In the genomic region with DNA sequence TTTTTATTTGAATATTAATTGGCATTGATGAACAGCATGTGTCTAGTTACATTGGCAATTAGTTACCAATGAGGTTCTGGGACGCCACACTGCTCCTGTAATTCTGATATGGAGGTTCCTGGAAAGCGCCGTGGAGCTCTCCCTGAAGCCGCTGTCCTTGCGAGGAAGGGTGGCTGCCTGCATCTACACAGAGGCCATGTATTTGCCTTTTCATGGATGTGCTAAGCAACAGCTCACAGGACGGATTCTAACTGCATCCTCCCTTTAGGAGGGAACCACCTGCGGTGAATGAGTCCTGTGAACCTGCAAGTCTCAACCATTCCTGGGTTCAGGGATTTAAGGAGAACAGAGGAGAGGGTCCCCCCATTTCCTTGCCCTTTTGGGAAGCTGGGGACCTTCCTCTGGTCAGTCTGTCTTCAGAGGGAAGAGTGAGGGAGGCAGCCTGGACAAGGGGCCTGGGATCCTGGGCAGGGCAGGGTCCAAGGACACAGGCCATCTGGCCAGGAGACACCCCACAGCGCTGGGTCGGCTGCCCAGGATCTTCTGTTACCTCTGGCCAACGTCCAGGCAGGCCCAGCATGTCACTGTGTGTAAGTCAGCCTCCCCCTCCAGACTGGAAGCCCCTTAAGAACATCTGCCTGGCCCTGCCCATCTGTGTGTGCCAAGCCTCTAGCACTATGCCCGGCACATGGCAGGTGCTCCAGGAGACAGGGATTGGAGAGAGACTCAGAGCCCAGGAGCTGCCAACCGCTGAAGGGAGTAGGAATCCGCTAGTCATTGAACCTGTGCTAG, we compare ENCODE assay signal across 14 cellular contexts.
DNase-seq lines count a peak whose midpoint lies in the region; ATAC-seq, FAIRE-seq and TF ChIP-seq lines count a peak whose summit lies in the region.
"Had no signal": no experiment of that assay in that cellular context is flagged by ENCODE, and none has a peak within 500 bp of the region (broad histone marks: within the 10 kb centered on the region; RNA-seq: fewer than 3 reads in every experiment).

No MANE protein-coding gene starts in this region.

- H3K23me2 ChIP-seq in H1 (ENCODE audit: low read depth, low read length) = no peaks in the 10 kb centered on the region

- peaks cover 10% of the 10 kb centered on the region for H3K4me1 ChIP-seq in NT2/D1 (ENCODE audit: insufficient read depth, insufficient read length)
- H3K4me1 ChIP-seq in H1 (replicated peaks in 1 of 4; ENCODE audit: control insufficient read depth in 3 of 4, insufficient read depth in 4 of 4, low read length in 3 of 4) = peaks cover 0 to 7% (median 3%) of the 10 kb centered on the region in 4 experiments; a peak in 6 of 7 replicates
- H3K4me1 ChIP-seq: BE2C, left ventricle myocardium inferior had no signal

- H2BK20ac ChIP-seq in H1 (ENCODE audit: low read length) = 0 out of 2 replicates have a peak overlapping the region, but pooled peaks have one; percentile 61

- H4K5ac ChIP-seq in H1 (ENCODE audit: insufficient read length, low read depth, low read length) = no peak overlapping the region

- no peak overlapping the region for H2BK15ac ChIP-seq in H1 (ENCODE audit: low read length)

- FAIRE-seq in H1 (lab: Jason Lieb, UNC) = no peak
- FAIRE-seq: GM12878 had no signal

- 87% methylated on average over 13 of the region's 13 CpGs; no CpG with 5 or more reads in 1 of the 2 experiments for WGBS in H1 (ENCODE audit: extremely low coverage in 1 of 2, insufficient coverage in 1 of 2, insufficient read length in 1 of 2, insufficient replicate concordance in 2 of 2, low coverage in 1 of 2, low lambda C conversion rate in 2 of 2, missing lambda C conversion rate in 1 of 2), 2 experiments

- intact Hi-C loops in CD4-positive, alpha-beta T cell (cut with DNase I, micrococcal nuclease) = loop anchor here in 1 of 2 experiments (2.0 to 10.0 kb wide), 2 partner anchors 22 to 50 kb away; no protein-coding TSS in a partner anchor

- no peak overlapping the region for H2AK5ac ChIP-seq in H1 (ENCODE audit: low read depth, low read length)

- no peak overlapping the region for H3K27ac ChIP-seq in CD4-positive, alpha-beta T cell (ENCODE audit: low read depth, low read length)
- no peak overlapping the region for H3K27ac ChIP-seq in H1 (ENCODE audit: low read depth, low read length)
- H3K27ac ChIP-seq: HL-60, left ventricle myocardium inferior, thoracic aorta had no signal

- H3K4me3 ChIP-seq in NT2/D1 (ENCODE audit: insufficient read length, low read depth) = no peak overlapping the region
- H3K4me3 ChIP-seq in H1 (ENCODE audit: extremely low read depth in 1 of 4, insufficient read depth in 2 of 4, low read depth in 3 of 4, low read length in 4 of 4) = no peak overlapping the region
- H3K4me3 ChIP-seq: GM12878, left ventricle myocardium inferior had no signal

- no peak overlapping the region for H3K18ac ChIP-seq in H1 (ENCODE audit: extremely low read depth, low read length)

- no peaks in the 10 kb centered on the region for H3K36me3 Mint-ChIP-seq in CD4-positive, alpha-beta T cell (ENCODE audit: low read depth)

- H2BK120ac ChIP-seq in H1 (replicated peaks; ENCODE audit: low read depth, low read length) = no peak overlapping the region

- H4K8ac ChIP-seq in H1 (ENCODE audit: extremely low read depth, insufficient read depth, low read length) = peak overlapping the region; percentile 16; the same call in 1 of the 2 replicates

- H3K27me3 ChIP-seq in CD4-positive, alpha-beta T cell (ENCODE audit: control insufficient read depth, insufficient read depth, low read length) = no peaks in the 10 kb centered on the region
- H3K27me3 ChIP-seq in NT2/D1 (ENCODE audit: insufficient read depth, insufficient read length) = no peaks in the 10 kb centered on the region
- peaks cover 0 to 2% (median 0%) of the 10 kb centered on the region in 4 experiments; a peak in 3 of 7 replicates for H3K27me3 ChIP-seq in H1 (replicated peaks in 1 of 4; ENCODE audit: control insufficient read depth in 3 of 4, extremely low read depth in 1 of 4, insufficient read depth in 3 of 4, low read length in 3 of 4)

- peaks cover 20% of the 10 kb centered on the region for H3K4me1 Mint-ChIP-seq in CD4-positive, alpha-beta T cell (ENCODE audit: low read depth)

- TF ChIP-seq RAD21 in H1 (IDR thresholded peaks at IDR 0.05 in 1 of 2, conservative IDR thresholded peaks at IDR 0.05 in 1 of 2; ENCODE audit: low read depth in 2 of 2, low read length in 2 of 2) = no peak

- no peak for TF ChIP-seq CTCF in CD4-positive, alpha-beta T cell (IDR thresholded peaks at IDR 0.05)
- no peak for TF ChIP-seq CTCF in H1 (IDR thresholded peaks at IDR 0.05; ENCODE audit: control extremely low read depth in 1 of 3, insufficient read depth in 1 of 3, low read depth in 1 of 3, low read length in 3 of 3)

- H3K14ac ChIP-seq in H1 (ENCODE audit: insufficient read length) = no peak overlapping the region

- H3K27me3 Mint-ChIP-seq in CD4-positive, alpha-beta T cell = no peaks in the 10 kb centered on the region

- no peak overlapping the region for H3K56ac ChIP-seq in H1 (replicated peaks; ENCODE audit: insufficient read length, low read depth, low read length)

- CTCF ChIA-PET in CD4-positive, alpha-beta T cell (lab: Charles Lee) = interaction anchor here (0.6 to 2.3 kb wide), 2 partner anchors 370 to 373 kb away, joined by 3 to 13 read pairs; no protein-coding TSS in a partner anchor
- CTCF ChIA-PET in H1 (lab: Charles Lee; ENCODE audit: partially characterized antibody) = interaction anchor here (0.7 to 1.7 kb wide), 10 partner anchors 8 to 214 kb away, joined by 3 to 4 read pairs (median 3); no protein-coding TSS in a partner anchor

- H2BK12ac ChIP-seq in H1 (ENCODE audit: low read depth, low read length) = peak overlapping the region; percentile 50; the same call in 1 of the 2 replicates

- no peaks in the 10 kb centered on the region for H3K9me3 ChIP-seq in CD4-positive, alpha-beta T cell (ENCODE audit: control insufficient read depth, low read length)
- H3K9me3 ChIP-seq in NT2/D1 (ENCODE audit: insufficient read depth, low read length) = peaks cover 7% of the 10 kb centered on the region; the same call in 1 of the 2 replicates
- 0 out of 4 replicates have a peak, but pooled peaks cover 0 to 2% of the 10 kb centered on the region in 2 experiments for H3K9me3 ChIP-seq in H1 (ENCODE audit: insufficient read depth in 2 of 2, low read depth in 1 of 2, low read length in 1 of 2)
- H3K9me3 ChIP-seq: BE2C, thoracic aorta had no signal

- H3K36me3 ChIP-seq in NT2/D1 (ENCODE audit: insufficient read depth, insufficient read length, low read length) (no peaks in the 10 kb centered on the region), H1 (ENCODE audit: control insufficient read depth in 2 of 4, insufficient read depth in 4 of 4, low read length in 3 of 4) (no peaks in the 10 kb centered on the region)
- H3K36me3 ChIP-seq: BE2C, left ventricle myocardium inferior, thoracic aorta had no signal

- DNase-seq in CD4-positive, alpha-beta T cell = no peak
- DNase-seq in DMS79 treated with DMSO at 0.1 percent for 48 hours (lab: John Stamatoyannopoulos, UW) (peak; percentile 71), NT2/D1 (ENCODE audit: low read depth, low spot score) (no peak), H1 (ENCODE audit: low read depth in 1 of 2, low spot score in 2 of 2) (no peak), NCI-H2081 treated with DMSO at 0.1 percent for 48 hours (lab: John Stamatoyannopoulos, UW) (no peak)
- DNase-seq: BE2C, EL, left ventricle myocardium inferior, NCI-H2107 had no signal

- no peak for TF ChIP-seq POLR2A in H1 (IDR thresholded peaks at IDR 0.05; ENCODE audit: control extremely low read depth in 1 of 2, low read depth in 2 of 2, low read length in 2 of 2)

- no peaks in the 10 kb centered on the region for H3K9me3 Mint-ChIP-seq in CD4-positive, alpha-beta T cell

- peak overlapping the region; percentile 7 for H3K4me3 Mint-ChIP-seq in CD4-positive, alpha-beta T cell

- no peak for TF ChIP-seq EP300 in H1 (IDR thresholded peaks at IDR 0.05; ENCODE audit: borderline replicate concordance in 1 of 2, low read depth in 2 of 2, low read length in 2 of 2)

- no peak overlapping the region for H3K4me2 ChIP-seq in H1 (ENCODE audit: insufficient read depth in 1 of 2, low read depth in 2 of 2, low read length in 2 of 2)

- no peaks in the 10 kb centered on the region for H3K79me2 ChIP-seq in H1 (ENCODE audit: control insufficient read depth in 1 of 2, insufficient read depth in 2 of 2, low read length in 2 of 2)

- H2BK5ac ChIP-seq in H1 (ENCODE audit: low read depth, low read length) = no peak overlapping the region

- H3K9ac ChIP-seq in NT2/D1 (ENCODE audit: insufficient read length, low read depth) (peak overlapping the region; percentile 47), H1 (replicated peaks in 1 of 4; ENCODE audit: extremely low read depth in 1 of 4, low read depth in 3 of 4, low read length in 3 of 4) (no peak overlapping the region)

- no peak overlapping the region for H3K23ac ChIP-seq in H1 (ENCODE audit: insufficient read length)

- H3K79me1 ChIP-seq in H1 (ENCODE audit: low read depth, low read length) = no peaks in the 10 kb centered on the region

- no peak overlapping the region for H4K91ac ChIP-seq in H1 (replicated peaks; ENCODE audit: insufficient read length, low read length)

- H2AFZ ChIP-seq in H1 (ENCODE audit: low read length) = no peak overlapping the region

- no peak overlapping the region for H3K4ac ChIP-seq in H1 (replicated peaks; ENCODE audit: insufficient read length, low read depth, low read length)

- no peak for ATAC-seq in CD4-positive, alpha-beta T cell (ENCODE audit: poor library complexity)
- no peak for ATAC-seq in GM19463 (IDR thresholded peaks at IDR 0.05; ENCODE audit: unreplicated experiment)
- ATAC-seq in GM21576 (IDR thresholded peaks at IDR 0.05; ENCODE audit: unreplicated experiment) = no peak
- ATAC-seq: GM12878 had no signal

- H4K20me1 ChIP-seq in H1 (replicated peaks in 1 of 2; ENCODE audit: control insufficient read depth in 1 of 2, insufficient read depth in 2 of 2, low read length in 2 of 2) = no peaks in the 10 kb centered on the region

- H3K27ac Mint-ChIP-seq in CD4-positive, alpha-beta T cell = no peak overlapping the region

- POLR2A ChIA-PET in CD4-positive, alpha-beta T cell (lab: Charles Lee) = interaction anchor here (0.7 to 3.4 kb wide), 6 partner anchors 22 to 370 kb away, joined by 3 to 43 read pairs (median 8); a partner anchor contains a TSS
- POLR2A ChIA-PET in H1 (lab: Charles Lee; ENCODE audit: partially characterized antibody) = interaction anchor here (0.6 kb wide), 1 partner anchor 248 kb away, joined by 3 read pairs; no protein-coding TSS in a partner anchor

TF ChIP-seq in H1, 55 proteins besides CTCF, POLR2A, EP300 and RAD21 (continues in another document):
- no peak for TF ChIP-seq JUND (IDR thresholded peaks at IDR 0.05; ENCODE audit: low read length)
- no peak for TF ChIP-seq TAF1 (IDR thresholded peaks at IDR 0.05; ENCODE audit: low read depth, low read length)
- no peak for TF ChIP-seq KDM5A (IDR thresholded peaks at IDR 0.05; ENCODE audit: low read length)
- no peak for TF ChIP-seq CHD1 (IDR thresholded peaks at IDR 0.05; ENCODE audit: low read depth, low read length)
- TF ChIP-seq TAF7 (optimal IDR thresholded peaks at IDR 0.05; ENCODE audit: borderline replicate concordance, low read depth, low read length) = no peak
- no peak for TF ChIP-seq NRF1 (IDR thresholded peaks at IDR 0.05; ENCODE audit: low read depth, low read length)
- TF ChIP-seq SRF (IDR thresholded peaks at IDR 0.05; ENCODE audit: low read depth, low read length) = no peak
- TF ChIP-seq SIRT6 (IDR thresholded peaks at IDR 0.05; ENCODE audit: low read length) = no peak
